1 cellular context compared by ENCODE assay signal in the genomic region with DNA sequence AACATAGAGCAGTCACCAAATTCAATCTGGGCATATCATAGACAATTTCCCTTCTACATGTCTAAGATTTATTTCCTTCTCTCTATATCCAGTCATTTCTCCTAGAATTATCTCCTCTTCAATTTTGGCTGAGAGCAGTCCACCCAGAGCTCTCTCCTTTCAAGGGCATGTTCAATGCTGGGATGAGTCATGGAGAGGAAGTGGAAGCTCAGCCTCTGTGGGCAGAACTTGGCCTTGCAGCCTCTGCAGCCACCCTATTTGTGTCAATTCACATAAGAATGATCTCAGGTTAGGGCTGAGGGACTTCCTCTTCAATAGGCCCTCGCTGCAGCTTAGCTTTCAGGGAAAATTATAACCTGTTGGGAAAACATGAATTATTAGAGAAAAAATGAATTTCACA.
TF ChIP-seq lines count a peak whose summit lies in the region.

No MANE protein-coding gene starts in this region.

TF ChIP-seq in endothelial cell of umbilical vein, 7 proteins besides CTCF, POLR2A, EP300 and RAD21:
- TF ChIP-seq MYC (IDR thresholded peaks at IDR 0.05; ENCODE audit: low read depth, low read length) (no peak), JUN (IDR thresholded peaks at IDR 0.05; ENCODE audit: borderline replicate concordance, insufficient read depth, insufficient read length, low read depth) (peak; percentile 62), POLR2AphosphoS5 (IDR thresholded peaks at IDR 0.05; ENCODE audit: insufficient read depth, low read depth, low read length) (no peak), EZH2 (IDR thresholded peaks at IDR 0.05; ENCODE audit: borderline replicate concordance, low read depth, low read length, severe bottlenecking) (no peak), FOS (IDR thresholded peaks at IDR 0.05; ENCODE audit: borderline replicate concordance, insufficient read depth, low read length) (peak; percentile 54), GATA2 (IDR thresholded peaks at IDR 0.05; ENCODE audit: insufficient read depth, insufficient read length, low read depth, low read length) (no peak)
- TF ChIP-seq, protein P1, sequence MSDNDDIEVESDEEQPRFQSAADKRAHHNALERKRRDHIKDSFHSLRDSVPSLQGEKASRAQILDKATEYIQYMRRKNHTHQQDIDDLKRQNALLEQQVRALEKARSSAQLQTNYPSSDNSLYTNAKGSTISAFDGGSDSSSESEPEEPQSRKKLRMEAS (IDR thresholded peaks at IDR 0.05; ENCODE audit: insufficient read depth, insufficient read length), result no peak
